ENCODE assay signal across 21 cellular contexts in the genomic region with DNA sequence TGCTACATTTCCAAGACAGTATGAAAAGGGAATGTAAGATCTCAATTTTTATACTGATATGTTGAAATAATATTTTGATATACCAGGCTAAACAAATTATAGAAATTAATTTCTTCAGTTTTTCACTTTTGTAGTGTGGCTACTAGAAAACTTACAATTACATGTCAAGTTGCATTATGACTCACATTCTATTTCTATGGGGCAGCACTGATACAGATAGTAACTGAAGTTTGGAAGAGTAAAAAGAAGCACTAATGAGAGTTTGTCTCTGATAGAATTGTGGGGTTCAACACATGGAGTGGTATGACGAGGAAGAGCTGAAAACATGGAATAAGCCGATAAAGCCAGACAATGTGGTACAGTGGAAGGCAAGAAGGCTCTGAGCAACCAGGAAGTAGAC.
DNase-seq lines count a peak whose midpoint lies in the region; ATAC-seq and TF ChIP-seq lines count a peak whose summit lies in the region.
"Had no signal": no experiment of that assay in that cellular context is flagged by ENCODE, and none has a peak within 500 bp of the region (broad histone marks: within the 10 kb centered on the region; RNA-seq: fewer than 3 reads in every experiment).

No MANE protein-coding gene starts in this region.

- DNase-seq in activated CD8-positive, alpha-beta T cell treated with anti-CD3 and anti-CD28 coated beads for 36 hours = no peak
- no peak for DNase-seq in activated CD8-positive, alpha-beta T cell treated with anti-CD3 and anti-CD28 coated beads, Interleukin-2, amount 10 ng/mL, durations not matched to agents 7 days and 5 days
- DNase-seq in mucosa of descending colon = no peak
- DNase-seq in NCI-H1694 (lab: John Stamatoyannopoulos, UW) = no peak
- DNase-seq in GM13977 (ENCODE audit: low spot score) = no peak
- no peak for DNase-seq in NCI-H1436 treated with DMSO at 0.1 percent for 48 hours (lab: John Stamatoyannopoulos, UW)
- DNase-seq: AML-193; CD4-positive, alpha-beta T cell; CD8-positive, alpha-beta memory T cell; COR-L47; DMS153; DMS53; DMS79; DND-41; EL; GDM1 had no signal

- H3K36me3 Mint-ChIP-seq in activated CD8-positive, alpha-beta T cell treated with anti-CD3 and anti-CD28 coated beads for 36 hours (ENCODE audit: low read depth) = peaks cover 2% of the 10 kb centered on the region
- H3K36me3 Mint-ChIP-seq in activated CD8-positive, alpha-beta T cell treated with anti-CD3 and anti-CD28 coated beads, Interleukin-2, amount 10 ng/mL, durations not matched to agents 7 days and 5 days (ENCODE audit: low read depth) = no peaks in the 10 kb centered on the region

- peak; percentile 37 for ATAC-seq in activated CD8-positive, alpha-beta T cell treated with anti-CD3 and anti-CD28 coated beads for 36 hours
- ATAC-seq in activated CD8-positive, alpha-beta T cell treated with anti-CD3 and anti-CD28 coated beads, Interleukin-2, amount 10 ng/mL, durations not matched to agents 7 days and 5 days = no peak
- peak; percentile 44 for ATAC-seq in HG02885 (IDR thresholded peaks at IDR 0.05; ENCODE audit: poor library complexity, unreplicated experiment)
- ATAC-seq in mucosa of descending colon = peak; percentile 38
- ATAC-seq: A549, GM12878 had no signal

- H3K9me3 Mint-ChIP-seq in activated CD8-positive, alpha-beta T cell treated with anti-CD3 and anti-CD28 coated beads for 36 hours = no peaks in the 10 kb centered on the region
- no peaks in the 10 kb centered on the region for H3K9me3 Mint-ChIP-seq in activated CD8-positive, alpha-beta T cell treated with anti-CD3 and anti-CD28 coated beads, Interleukin-2, amount 10 ng/mL, durations not matched to agents 7 days and 5 days (ENCODE audit: insufficient read depth)
- H3K9me3 Mint-ChIP-seq: CD8-positive, alpha-beta memory T cell had no signal

- H3K4me1 Mint-ChIP-seq in activated CD8-positive, alpha-beta T cell treated with anti-CD3 and anti-CD28 coated beads for 36 hours (ENCODE audit: low read depth) = peaks cover 38% of the 10 kb centered on the region
- H3K4me1 Mint-ChIP-seq in activated CD8-positive, alpha-beta T cell treated with anti-CD3 and anti-CD28 coated beads, Interleukin-2, amount 10 ng/mL, durations not matched to agents 7 days and 5 days (ENCODE audit: low read depth) = no peaks in the 10 kb centered on the region
- H3K4me1 Mint-ChIP-seq: B cell had no signal

- H3K27ac Mint-ChIP-seq in activated CD8-positive, alpha-beta T cell treated with anti-CD3 and anti-CD28 coated beads for 36 hours = no peak overlapping the region
- no peak overlapping the region for H3K27ac Mint-ChIP-seq in activated CD8-positive, alpha-beta T cell treated with anti-CD3 and anti-CD28 coated beads, Interleukin-2, amount 10 ng/mL, durations not matched to agents 7 days and 5 days
- H3K27ac Mint-ChIP-seq: B cell; CD4-positive, alpha-beta T cell had no signal

- no peak overlapping the region for H3K4me3 Mint-ChIP-seq in activated CD8-positive, alpha-beta T cell treated with anti-CD3 and anti-CD28 coated beads for 36 hours
- no peak overlapping the region for H3K4me3 Mint-ChIP-seq in activated CD8-positive, alpha-beta T cell treated with anti-CD3 and anti-CD28 coated beads, Interleukin-2, amount 10 ng/mL, durations not matched to agents 7 days and 5 days
- H3K4me3 Mint-ChIP-seq: B cell; CD4-positive, alpha-beta T cell; CD8-positive, alpha-beta memory T cell had no signal

- H3K9me3 ChIP-seq in mucosa of descending colon = no peaks in the 10 kb centered on the region
- H3K9me3 ChIP-seq: A549; BLaER1 treated with 17β-estradiol and CSF1 and Interleukin-3, amounts not matched to agents 10 nM and 100 nM had no signal

- no peak overlapping the region for H3K4me3 ChIP-seq in mucosa of descending colon
- H3K4me3 ChIP-seq: A549; BLaER1 treated with 17β-estradiol and CSF1 and Interleukin-3, amounts not matched to agents 10 nM and 100 nM; GM12878 had no signal

- POLR2A ChIA-PET in activated CD8-positive, alpha-beta T cell treated with anti-CD3 and anti-CD28 coated beads for 36 hours (lab: Charles Lee) = no interaction called here
- POLR2A ChIA-PET in activated CD8-positive, alpha-beta T cell treated with anti-CD3 and anti-CD28 coated beads, Interleukin-2, amount 10 ng/mL, durations not matched to agents 7 days and 5 days (lab: Charles Lee) = no interaction called here

- CTCF ChIA-PET in activated CD8-positive, alpha-beta T cell treated with anti-CD3 and anti-CD28 coated beads for 36 hours (lab: Charles Lee) = interaction anchor here (1.1 kb wide), 1 partner anchor 917 kb away, joined by 3 read pairs; no protein-coding TSS in a partner anchor
- CTCF ChIA-PET in activated CD8-positive, alpha-beta T cell treated with anti-CD3 and anti-CD28 coated beads, Interleukin-2, amount 10 ng/mL, durations not matched to agents 7 days and 5 days (lab: Charles Lee) = no interaction called here

- H3K36me3 ChIP-seq in mucosa of descending colon (ENCODE audit: low read depth) = no peaks in the 10 kb centered on the region
- H3K36me3 ChIP-seq: BLaER1 treated with 17β-estradiol and CSF1 and Interleukin-3, amounts not matched to agents 10 nM and 100 nM had no signal

- H3K4me1 ChIP-seq in mucosa of descending colon (ENCODE audit: low read depth) = peaks cover 13% of the 10 kb centered on the region
- H3K4me1 ChIP-seq: A549; BLaER1 treated with 17β-estradiol and CSF1 and Interleukin-3, amounts not matched to agents 10 nM and 100 nM had no signal

- intact Hi-C loops in activated CD8-positive, alpha-beta T cell treated with anti-CD3 and anti-CD28 coated beads for 36 hours (cut with micrococcal nuclease) = no loop called here
- intact Hi-C loops in mucosa of descending colon (cut with DNase I, micrococcal nuclease) = no loop called here

- in situ Hi-C loops in GM13977 (cut with MboI; ENCODE audit: low pct_unique_long_range_greater_than_20kb, low sequenced_read_pairs, unreplicated experiment) = no loop called here

- H3K27me3 Mint-ChIP-seq in activated CD8-positive, alpha-beta T cell treated with anti-CD3 and anti-CD28 coated beads for 36 hours = no peaks in the 10 kb centered on the region
- no peaks in the 10 kb centered on the region for H3K27me3 Mint-ChIP-seq in activated CD8-positive, alpha-beta T cell treated with anti-CD3 and anti-CD28 coated beads, Interleukin-2, amount 10 ng/mL, durations not matched to agents 7 days and 5 days (ENCODE audit: low read depth)
- H3K27me3 Mint-ChIP-seq: B cell; CD4-positive, alpha-beta T cell had no signal

- no peak for TF ChIP-seq CTCF in activated CD8-positive, alpha-beta T cell treated with anti-CD3 and anti-CD28 coated beads for 36 hours (IDR thresholded peaks at IDR 0.05)
- no peak for TF ChIP-seq CTCF in mucosa of descending colon (IDR thresholded peaks at IDR 0.05)
- no peak for TF ChIP-seq CTCF in GM13977 (IDR thresholded peaks at IDR 0.05; ENCODE audit: extremely low read depth, insufficient read depth, missing control alignments)
